Comparison of ENCODE assay signal across 15 cellular contexts in the genomic region with DNA sequence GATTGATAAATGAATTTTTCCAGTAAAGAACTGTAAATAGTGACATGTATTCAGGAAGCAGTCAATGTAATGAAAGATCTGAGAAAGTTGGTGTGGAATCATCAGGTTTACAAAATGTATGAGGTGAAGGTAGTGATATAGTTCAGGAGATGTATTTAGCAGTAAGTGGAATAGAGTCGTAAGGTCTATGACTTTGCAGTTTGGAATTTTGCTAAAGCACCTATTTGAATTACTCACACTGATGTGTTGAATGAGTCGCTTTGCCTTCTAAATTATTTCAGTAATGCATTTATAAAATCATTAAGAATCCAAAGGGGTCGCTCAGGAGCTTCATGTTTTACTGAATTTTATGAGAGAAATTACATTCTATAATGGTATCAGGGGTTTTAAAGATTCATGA.
DNase-seq lines count a peak whose midpoint lies in the region; ATAC-seq and TF ChIP-seq lines count a peak whose summit lies in the region.
"Had no signal": no experiment of that assay in that cellular context is flagged by ENCODE, and none has a peak within 500 bp of the region (broad histone marks: within the 10 kb centered on the region; RNA-seq: fewer than 3 reads in every experiment).

No MANE protein-coding gene starts in this region.

- ATAC-seq in foreskin keratinocyte (peak; percentile 95), GM21515 (IDR thresholded peaks at IDR 0.05; ENCODE audit: unreplicated experiment) (no peak), heart left ventricle (no peak)
- ATAC-seq: Panc1 had no signal

- H3K9me3 ChIP-seq in heart left ventricle: no peaks in the 10 kb centered on the region

- H3K27me3 ChIP-seq in foreskin keratinocyte (no peaks in the 10 kb centered on the region), heart left ventricle (no peaks in the 10 kb centered on the region)

- H3K4me1 ChIP-seq in foreskin keratinocyte (peaks cover 8% of the 10 kb centered on the region), heart left ventricle (no peaks in the 10 kb centered on the region)

- WGBS in heart left ventricle, 4 donors: 89 to 92% (median 90%) methylated on average over 3 of the region's 3 CpGs

- no peak for TF ChIP-seq POLR2A in heart left ventricle (IDR thresholded peaks at IDR 0.05)

- TF ChIP-seq CTCF in RWPE1 (conservative IDR thresholded peaks at IDR 0.05; ENCODE audit: low read depth): no peak
- peak; percentile 16 for TF ChIP-seq CTCF in foreskin keratinocyte (conservative IDR thresholded peaks at IDR 0.05)
- no peak for TF ChIP-seq CTCF in retinal pigment epithelial cell (conservative IDR thresholded peaks at IDR 0.05; ENCODE audit: low read depth, low read length)
- no peak for TF ChIP-seq CTCF in heart left ventricle (IDR thresholded peaks at IDR 0.05)

- POLR2A ChIA-PET in RWPE1 (lab: Yijun Ruan, JAX; ENCODE audit: low non-redundant PET): no interaction called here

- H3K4me3 ChIP-seq in retinal pigment epithelial cell (ENCODE audit: low read length): no peak overlapping the region
- no peak overlapping the region for H3K4me3 ChIP-seq in heart left ventricle

- H3K36me3 ChIP-seq in heart left ventricle: no peaks in the 10 kb centered on the region

- DNase-seq in HS-5 (ENCODE audit: low read depth) (peak; percentile 3), RWPE1 (ENCODE audit: low spot score) (peak; percentile 1), foreskin keratinocyte (peak; percentile 43 to 81), retinal pigment epithelial cell (ENCODE audit: low read depth) (peak; percentile 9), heart left ventricle (no peak), DMS153 (lab: John Stamatoyannopoulos, UW) (no peak)
- DNase-seq: COR-L47, DMS53, H9, NCI-H187 treated with DMSO at 0.1 percent for 48 hours, NCI-H2171, NCI-H774, SHP77 had no signal

- CTCF ChIA-PET in RWPE1 (lab: Yijun Ruan, JAX): no interaction called here

- H3K27ac ChIP-seq in RWPE1: no peak overlapping the region
- no peak overlapping the region for H3K27ac ChIP-seq in foreskin keratinocyte
- H3K27ac ChIP-seq in heart left ventricle: no peak overlapping the region

- intact Hi-C loops in heart left ventricle (cut with DNase I): no loop called here

Comparison
In these comparisons a context has a peak if more than half of its experiments do, and no peak if none do; other contexts are left out.
1. DNase-seq: peak in HS-5 (single experiment), RWPE1 (single experiment), foreskin keratinocyte (2 of 2) and retinal pigment epithelial cell (single experiment); none in heart left ventricle (0 of 5) and DMS153 (single experiment).